In genomic region chr5:111932628-111933027, GRCh38 we compare ENCODE assay signal across 15 cellular contexts.
DNase-seq lines count a peak whose midpoint lies in the region; TF ChIP-seq lines count a peak whose summit lies in the region.
"Had no signal": no experiment of that assay in that cellular context is flagged by ENCODE, and none has a peak within 500 bp of the region (broad histone marks: within the 10 kb centered on the region; RNA-seq: fewer than 3 reads in every experiment).

No MANE protein-coding gene starts in this region.

- peak overlapping the region; percentile 95 for H3K27ac ChIP-seq in osteoblast (ENCODE audit: low read depth, low read length)
- H3K27ac ChIP-seq: epithelial cell of prostate had no signal

- H3K27me3 Mint-ChIP-seq in progenitor cell of endocrine pancreas, result peaks cover under 1% of the 10 kb centered on the region

- H3K4me1 Mint-ChIP-seq in progenitor cell of endocrine pancreas (ENCODE audit: low read depth), result no peaks in the 10 kb centered on the region
- H3K4me1 Mint-ChIP-seq: activated naive CD4-positive, alpha-beta T cell treated with anti-CD3 and anti-CD28 coated beads, Interleukin-2, amount 50 U/mL, for 24 hours had no signal

- H4K20me1 ChIP-seq in osteoblast (ENCODE audit: insufficient read depth, low read length), result no peaks in the 10 kb centered on the region

- H3K4me3 ChIP-seq in osteoblast (ENCODE audit: insufficient read depth, low read length), result peak overlapping the region; percentile 17

- H3K27me3 ChIP-seq in osteoblast (ENCODE audit: insufficient read depth, low read length), result no peaks in the 10 kb centered on the region

- H3K79me2 ChIP-seq in osteoblast (ENCODE audit: insufficient read depth, low read length), result no peaks in the 10 kb centered on the region

- no peak for TF ChIP-seq CTCF in osteoblast (IDR thresholded peaks at IDR 0.05; ENCODE audit: extremely low read depth, low read depth, low read length)
- TF ChIP-seq CTCF in progenitor cell of endocrine pancreas (IDR thresholded peaks at IDR 0.05; ENCODE audit: unreplicated experiment), result no peak

- H3K4me1 ChIP-seq in osteoblast (ENCODE audit: insufficient read depth, low read length), result peaks cover 72% of the 10 kb centered on the region

- DNase-seq in ELR (ENCODE audit: low read depth), result peak; percentile 35
- DNase-seq in NCI-H460 (ENCODE audit: extremely low read depth, low read depth), result peak; percentile 50
- peak; percentile 9 for DNase-seq in dermis blood vessel endothelial cell
- peak; percentile 22 for DNase-seq in osteoblast (ENCODE audit: insufficient read length, low spot score, missing footprints)
- DNase-seq in NCI-H2081 treated with DMSO at 0.1 percent for 48 hours (lab: John Stamatoyannopoulos, UW), result no peak
- DNase-seq in progenitor cell of endocrine pancreas (ENCODE audit: low spot score, unreplicated experiment), result no peak
- DNase-seq in AML-193 (lab: John Stamatoyannopoulos, UW), result no peak
- DNase-seq in activated effector memory CD4-positive, alpha-beta T cell treated with Interleukin-2 at 50 U/mL for 16 hours, result no peak
- DNase-seq: GOT3, kidney glomerular epithelial cell, NCI-H2171, posterior cingulate gyrus had no signal

- no peak overlapping the region for H3K27ac Mint-ChIP-seq in progenitor cell of endocrine pancreas
- H3K27ac Mint-ChIP-seq: activated naive CD4-positive, alpha-beta T cell treated with anti-CD3 and anti-CD28 coated beads, Interleukin-2, amount 50 U/mL, for 24 hours; CD14-positive monocyte had no signal

- H3K9me3 Mint-ChIP-seq in progenitor cell of endocrine pancreas (ENCODE audit: low read depth), result no peaks in the 10 kb centered on the region
- H3K9me3 Mint-ChIP-seq: activated naive CD4-positive, alpha-beta T cell treated with anti-CD3 and anti-CD28 coated beads, Interleukin-2, amount 50 U/mL, for 24 hours had no signal

- H3K36me3 Mint-ChIP-seq in progenitor cell of endocrine pancreas (ENCODE audit: insufficient read depth), result no peaks in the 10 kb centered on the region
- H3K36me3 Mint-ChIP-seq: activated naive CD4-positive, alpha-beta T cell treated with anti-CD3 and anti-CD28 coated beads, Interleukin-2, amount 50 U/mL, for 24 hours; CD14-positive monocyte had no signal

- H3K36me3 ChIP-seq in osteoblast (ENCODE audit: insufficient read depth, low read length), result no peaks in the 10 kb centered on the region

- no peak overlapping the region for H2AFZ ChIP-seq in osteoblast (ENCODE audit: low read length)

- H3K4me2 ChIP-seq in osteoblast (ENCODE audit: insufficient read depth, low read length), result peak overlapping the region; percentile 44

- H3K4me3 Mint-ChIP-seq in progenitor cell of endocrine pancreas (ENCODE audit: low read depth), result no peak overlapping the region
- H3K4me3 Mint-ChIP-seq: activated naive CD4-positive, alpha-beta T cell treated with anti-CD3 and anti-CD28 coated beads, Interleukin-2, amount 50 U/mL, for 24 hours; CD14-positive monocyte had no signal

- no peaks in the 10 kb centered on the region for H3K9me3 ChIP-seq in osteoblast (ENCODE audit: low read depth, low read length)

Comparison
In these comparisons a context has a peak if more than half of its experiments do, and no peak if none do; other contexts are left out.
1. DNase-seq: peak in ELR (single experiment), NCI-H460 (single experiment), dermis blood vessel endothelial cell (single experiment) and osteoblast (single experiment); none in NCI-H2081 treated with DMSO at 0.1 percent for 48 hours (single experiment), progenitor cell of endocrine pancreas (single experiment), AML-193 (0 of 2) and activated effector memory CD4-positive, alpha-beta T cell treated with Interleukin-2 at 50 U/mL for 16 hours (single experiment).